Comparison of ENCODE assay signal across 10 cellular contexts in the genomic region with DNA sequence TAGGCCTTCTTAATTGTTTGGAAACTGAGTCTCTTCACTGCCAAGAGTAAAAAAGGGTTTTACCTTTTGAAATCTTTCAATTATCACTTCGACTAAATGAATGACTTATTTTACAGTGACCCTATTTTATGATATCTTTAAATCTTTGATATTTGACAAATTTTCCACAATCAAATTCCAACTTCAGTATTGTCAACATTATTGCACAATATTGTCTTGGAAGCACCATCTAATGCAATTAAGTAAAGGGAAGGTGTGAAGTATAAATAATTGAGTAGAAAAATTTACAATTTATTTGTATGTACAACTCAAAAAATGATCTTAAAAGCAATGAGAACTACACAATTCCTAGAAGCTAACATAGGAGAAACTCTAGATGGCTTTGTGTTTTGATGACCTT. TPM values are rescaled to one million over a fixed set of nuclear protein-coding genes. Genes with fewer than 3 reads are reported as not detected.
"Had no signal": no experiment of that assay in that cellular context is flagged by ENCODE, and none has a peak within 500 bp of the region (broad histone marks: within the 10 kb centered on the region; RNA-seq: fewer than 3 reads in every experiment).

No MANE protein-coding gene starts in this region.

- DNase-seq: GM23248, GOT3, H7, H9, HCEC 1CT, HFFc6 had no signal

- H2AFZ ChIP-seq: GM23248, GM23338 had no signal

- FAIRE-seq: H54 had no signal

- H3K9me3 ChIP-seq: HAP-1 had no signal

- H3K4me1 ChIP-seq: HAP-1 had no signal

- ATAC-seq: GM23338, HCT116 had no signal

- H3K4me2 ChIP-seq: GM23338 had no signal

- H3K9ac ChIP-seq: GM23248 had no signal

- H3K36me3 ChIP-seq: HAP-1 had no signal

- H3K27ac ChIP-seq: GM23248 had no signal

- H3K4me3 ChIP-seq: GM23248, GM23338, HAP-1 had no signal

RNA-seq across cellular contexts. Expression of a gene that starts 49.2 kb away (rescaled TPM):
- total RNA-seq: GM23248, GM23338, H7, H9, HFFc6 had no signal
- polyA plus RNA-seq: GM23248, GM23338 had no signal
